In the genomic region with DNA sequence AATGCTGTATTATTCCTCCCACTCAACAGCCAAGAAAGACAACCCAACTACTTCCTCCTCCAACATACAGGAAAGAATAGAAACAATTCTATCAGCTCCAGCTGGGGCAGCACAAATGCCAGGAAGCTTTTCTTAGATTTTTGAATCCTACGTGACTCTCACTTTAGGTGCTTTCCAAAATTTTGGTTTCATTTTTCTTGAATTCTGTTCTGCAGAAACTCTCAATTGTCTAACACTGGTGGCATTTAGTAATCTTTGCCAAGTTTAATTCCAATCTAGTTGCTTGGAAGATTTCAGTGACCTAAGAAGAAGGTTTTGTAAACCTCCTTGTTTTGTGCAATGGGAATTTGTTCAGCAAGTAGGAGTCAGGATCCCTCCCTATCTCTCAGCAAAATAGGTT, we compare ENCODE assay signal across 9 cellular contexts. TPM values are rescaled to one million over a fixed set of nuclear protein-coding genes. Genes with fewer than 3 reads are reported as not detected.
DNase-seq lines count a peak whose midpoint lies in the region; ATAC-seq and TF ChIP-seq lines count a peak whose summit lies in the region.
"Had no signal": no experiment of that assay in that cellular context is flagged by ENCODE, and none has a peak within 500 bp of the region (broad histone marks: within the 10 kb centered on the region; RNA-seq: fewer than 3 reads in every experiment).

No MANE protein-coding gene starts in this region.

- peaks cover 28% of the 10 kb centered on the region for H3K27me3 Mint-ChIP-seq in activated CD8-positive, alpha-beta memory T cell treated with anti-CD3 and anti-CD28 coated beads, Interleukin-2, amount 10 ng/mL, durations not matched to agents 7 days and 5 days
- peaks cover 6% of the 10 kb centered on the region for H3K27me3 Mint-ChIP-seq in brain
- peaks cover 4% of the 10 kb centered on the region for H3K27me3 Mint-ChIP-seq in type B pancreatic cell
- H3K27me3 Mint-ChIP-seq in activated CD4-positive, alpha-beta T cell treated with anti-CD3 and anti-CD28 coated beads, Interleukin-2, amount 10 ng/mL, durations not matched to agents 7 days and 5 days: peaks cover 2% of the 10 kb centered on the region

- no peaks in the 10 kb centered on the region for H3K36me3 Mint-ChIP-seq in activated CD8-positive, alpha-beta memory T cell treated with anti-CD3 and anti-CD28 coated beads, Interleukin-2, amount 10 ng/mL, durations not matched to agents 7 days and 5 days
- no peaks in the 10 kb centered on the region for H3K36me3 Mint-ChIP-seq in brain
- no peaks in the 10 kb centered on the region for H3K36me3 Mint-ChIP-seq in type B pancreatic cell
- H3K36me3 Mint-ChIP-seq in activated CD4-positive, alpha-beta T cell treated with anti-CD3 and anti-CD28 coated beads, Interleukin-2, amount 10 ng/mL, durations not matched to agents 7 days and 5 days (ENCODE audit: low read depth): no peaks in the 10 kb centered on the region

- POLR2A ChIA-PET in activated CD4-positive, alpha-beta T cell treated with anti-CD3 and anti-CD28 coated beads, Interleukin-2, amount 10 ng/mL, durations not matched to agents 7 days and 5 days (lab: Charles Lee): no interaction called here

- CTCF ChIA-PET in activated CD8-positive, alpha-beta memory T cell treated with anti-CD3 and anti-CD28 coated beads, Interleukin-2, amount 10 ng/mL, durations not matched to agents 7 days and 5 days (lab: Charles Lee): no interaction called here
- CTCF ChIA-PET in activated CD4-positive, alpha-beta T cell treated with anti-CD3 and anti-CD28 coated beads, Interleukin-2, amount 10 ng/mL, durations not matched to agents 7 days and 5 days (lab: Charles Lee): interaction anchor here (0.7 kb wide), 1 partner anchor 185 kb away, joined by 3 read pairs; no protein-coding TSS in a partner anchor

- peaks cover 10% of the 10 kb centered on the region for H3K4me1 Mint-ChIP-seq in activated CD8-positive, alpha-beta memory T cell treated with anti-CD3 and anti-CD28 coated beads, Interleukin-2, amount 10 ng/mL, durations not matched to agents 7 days and 5 days
- peaks cover 55% of the 10 kb centered on the region for H3K4me1 Mint-ChIP-seq in brain
- peaks cover 40% of the 10 kb centered on the region for H3K4me1 Mint-ChIP-seq in type B pancreatic cell (ENCODE audit: unreplicated experiment)
- H3K4me1 Mint-ChIP-seq in activated CD4-positive, alpha-beta T cell treated with anti-CD3 and anti-CD28 coated beads, Interleukin-2, amount 10 ng/mL, durations not matched to agents 7 days and 5 days: peaks cover 6% of the 10 kb centered on the region

- no peaks in the 10 kb centered on the region for H3K9me3 Mint-ChIP-seq in activated CD8-positive, alpha-beta memory T cell treated with anti-CD3 and anti-CD28 coated beads, Interleukin-2, amount 10 ng/mL, durations not matched to agents 7 days and 5 days (ENCODE audit: low read depth)
- H3K9me3 Mint-ChIP-seq in brain: peaks cover 0 to 3% (median 0%) of the 10 kb centered on the region in 5 experiments
- no peaks in the 10 kb centered on the region for H3K9me3 Mint-ChIP-seq in type B pancreatic cell
- no peaks in the 10 kb centered on the region for H3K9me3 Mint-ChIP-seq in activated CD4-positive, alpha-beta T cell treated with anti-CD3 and anti-CD28 coated beads, Interleukin-2, amount 10 ng/mL, durations not matched to agents 7 days and 5 days

- no peak for DNase-seq in activated CD8-positive, alpha-beta memory T cell treated with anti-CD3 and anti-CD28 coated beads, Interleukin-2, amount 10 ng/mL, durations not matched to agents 7 days and 5 days
- DNase-seq in activated CD8-positive, alpha-beta memory T cell treated with anti-CD3 and anti-CD28 coated beads, Interleukin-2, amount 50 U/mL, for 4 hours: no peak
- DNase-seq in inferior parietal cortex (ENCODE audit: extremely low spot score) (peak; percentile 64), type B pancreatic cell (ENCODE audit: extremely low spot score, unreplicated experiment) (no peak)
- no peak for DNase-seq in activated CD4-positive, alpha-beta T cell treated with anti-CD3 and anti-CD28 coated beads, Interleukin-2, amount 10 ng/mL, durations not matched to agents 7 days and 5 days
- DNase-seq: cerebellar nuclear complex had no signal

- no peak for ATAC-seq in activated CD8-positive, alpha-beta memory T cell treated with anti-CD3 and anti-CD28 coated beads, Interleukin-2, amount 10 ng/mL, durations not matched to agents 7 days and 5 days
- ATAC-seq in GM19328 (IDR thresholded peaks at IDR 0.05; ENCODE audit: unreplicated experiment) (no peak), GM19395 (IDR thresholded peaks at IDR 0.05; ENCODE audit: unreplicated experiment) (no peak)

- H3K27ac Mint-ChIP-seq in activated CD8-positive, alpha-beta memory T cell treated with anti-CD3 and anti-CD28 coated beads, Interleukin-2, amount 10 ng/mL, durations not matched to agents 7 days and 5 days: peak overlapping the region; percentile 68
- H3K27ac Mint-ChIP-seq in brain (peak overlapping the region; percentile 30 to 85 (median 75)), type B pancreatic cell (no peak overlapping the region)
- H3K27ac Mint-ChIP-seq in activated CD4-positive, alpha-beta T cell treated with anti-CD3 and anti-CD28 coated beads, Interleukin-2, amount 10 ng/mL, durations not matched to agents 7 days and 5 days: no peak overlapping the region

- H3K4me3 Mint-ChIP-seq in activated CD8-positive, alpha-beta memory T cell treated with anti-CD3 and anti-CD28 coated beads, Interleukin-2, amount 10 ng/mL, durations not matched to agents 7 days and 5 days: no peak overlapping the region
- H3K4me3 Mint-ChIP-seq in brain (peak overlapping the region; percentile 5 to 69 (median 47)), type B pancreatic cell (peak overlapping the region; percentile 2)
- no peak overlapping the region for H3K4me3 Mint-ChIP-seq in activated CD4-positive, alpha-beta T cell treated with anti-CD3 and anti-CD28 coated beads, Interleukin-2, amount 10 ng/mL, durations not matched to agents 7 days and 5 days

- TF ChIP-seq CTCF in brain (conservative IDR thresholded peaks at IDR 0.05) (no peak), type B pancreatic cell (conservative IDR thresholded peaks at IDR 0.05) (no peak)

RNA-seq across cellular contexts. Expression of gene DOCK7, which starts 37.1 kb away (rescaled TPM):
- 1 to 10 TPM; 6.6 to 7.5 TPM for total RNA-seq in activated CD8-positive, alpha-beta memory T cell treated with anti-CD3 and anti-CD28 coated beads, Interleukin-2, amount 10 ng/mL, durations not matched to agents 7 days and 5 days
- 17.5 TPM for polyA plus RNA-seq in brain (ENCODE audit: insufficient read depth, low read depth, low replicate concordance)
- total RNA-seq in type B pancreatic cell (ENCODE audit: low replicate concordance): 49.5 and 61.1 TPM in 2 replicates
- total RNA-seq in activated CD4-positive, alpha-beta T cell treated with anti-CD3 and anti-CD28 coated beads, Interleukin-2, amount 10 ng/mL, durations not matched to agents 7 days and 5 days: 1 to 10 TPM; 5.0 to 7.5 TPM

RNA-seq across cellular contexts. Expression of gene ATG4C, which starts 58.7 kb away (rescaled TPM):
- total RNA-seq in activated CD8-positive, alpha-beta memory T cell treated with anti-CD3 and anti-CD28 coated beads, Interleukin-2, amount 10 ng/mL, durations not matched to agents 7 days and 5 days: 10 to 100 TPM; 12.6 to 12.9 TPM
- polyA plus RNA-seq in brain (ENCODE audit: insufficient read depth, low read depth, low replicate concordance): 8.4 TPM
- total RNA-seq in type B pancreatic cell (ENCODE audit: low replicate concordance): 7.1 and 13.4 TPM in 2 replicates
- 10 to 100 TPM; 12.1 to 16.4 TPM for total RNA-seq in activated CD4-positive, alpha-beta T cell treated with anti-CD3 and anti-CD28 coated beads, Interleukin-2, amount 10 ng/mL, durations not matched to agents 7 days and 5 days

Comparison
In these comparisons a context has a peak if more than half of its experiments do, and no peak if none do; other contexts are left out.
1. H3K27ac Mint-ChIP-seq: peak in activated CD8-positive, alpha-beta memory T cell treated with anti-CD3 and anti-CD28 coated beads, Interleukin-2, amount 10 ng/mL, durations not matched to agents 7 days and 5 days (single experiment) and brain (5 of 5); none in type B pancreatic cell (single experiment) and activated CD4-positive, alpha-beta T cell treated with anti-CD3 and anti-CD28 coated beads, Interleukin-2, amount 10 ng/mL, durations not matched to agents 7 days and 5 days (single experiment).
2. H3K4me3 Mint-ChIP-seq: peak in brain (5 of 5) and type B pancreatic cell (single experiment); none in activated CD8-positive, alpha-beta memory T cell treated with anti-CD3 and anti-CD28 coated beads, Interleukin-2, amount 10 ng/mL, durations not matched to agents 7 days and 5 days (single experiment) and activated CD4-positive, alpha-beta T cell treated with anti-CD3 and anti-CD28 coated beads, Interleukin-2, amount 10 ng/mL, durations not matched to agents 7 days and 5 days (single experiment).